Comparison of ENCODE assay signal across 27 cellular contexts in genomic region chr5:108523360-108523759, GRCh38.
A peak's percentile ranks its signal among the peaks of the same experiment; 100 is the strongest.
DNase-seq lines count a peak whose midpoint lies in the region; ATAC-seq, FAIRE-seq and TF ChIP-seq lines count a peak whose summit lies in the region.
"Had no signal": no experiment of that assay in that cellular context is flagged by ENCODE, and none has a peak within 500 bp of the region (broad histone marks: within the 10 kb centered on the region; RNA-seq: fewer than 3 reads in every experiment).

No MANE protein-coding gene starts in this region.

- H2BK5ac ChIP-seq in IMR-90 (ENCODE audit: low read depth, low read length, poor library complexity, severe bottlenecking): no peak overlapping the region

- H3K4me1 Mint-ChIP-seq in CD8-positive, alpha-beta T cell (ENCODE audit: low read depth): no peaks in the 10 kb centered on the region
- H3K4me1 Mint-ChIP-seq in WTC11: peaks cover 15% of the 10 kb centered on the region

- H4K5ac ChIP-seq in IMR-90 (ENCODE audit: low read depth, low read length): no peak overlapping the region

- H3K14ac ChIP-seq in IMR-90 (replicated peaks; ENCODE audit: low read depth, low read length): no peak overlapping the region

- H3K18ac ChIP-seq in IMR-90 (ENCODE audit: low read depth, low read length): peak overlapping the region; percentile 41

- no peak overlapping the region for H3K23ac ChIP-seq in IMR-90 (ENCODE audit: low read depth, low read length)

- H3K36me3 Mint-ChIP-seq in CD8-positive, alpha-beta T cell: no peaks in the 10 kb centered on the region
- H3K36me3 Mint-ChIP-seq in WTC11: peaks cover 32% of the 10 kb centered on the region
- H3K36me3 Mint-ChIP-seq: T-cell had no signal

- in situ Hi-C loops in IMR-90 (cut with MboI; ENCODE audit: low sequenced_read_pairs): no loop called here

- BruUV-seq in IMR-90 (replicated peaks; lab: Mats Ljungman, UMichigan): no TSS peak

- H3K79me1 ChIP-seq in IMR-90 (ENCODE audit: low read depth in 1 of 2, low read length in 2 of 2): no peaks in the 10 kb centered on the region

- CTCF ChIA-PET in IMR-90 (lab: Yijun Ruan, JAX) (interaction anchor here (1.0 kb wide), 1 partner anchor 56 kb away, joined by 4 read pairs; no protein-coding TSS in a partner anchor), WTC11 (lab: Charles Lee) (interaction anchor here (0.6 to 0.7 kb wide), 3 partner anchors 43 to 600 kb away, joined by 3 read pairs; no protein-coding TSS in a partner anchor)
- CTCF ChIA-PET in CD8-positive, alpha-beta T cell (lab: Charles Lee): no interaction called here

- intact Hi-C loops in IMR-90 (cut with micrococcal nuclease): loop anchor here (2.0 to 10.0 kb wide), 4 partner anchors 111 to 954 kb away; no protein-coding TSS in a partner anchor
- intact Hi-C loops in CD8-positive, alpha-beta T cell (cut with DNase I, micrococcal nuclease): loop anchor here (2.0 to 10.0 kb wide), 4 partner anchors 259 to 954 kb away; no protein-coding TSS in a partner anchor

- H2AFZ ChIP-seq in IMR-90 (replicated peaks; ENCODE audit: low read length, poor library complexity) (no peak overlapping the region), smooth muscle cell (ENCODE audit: low read depth) (peak overlapping the region; percentile 65)

- peak overlapping the region; percentile 5; the same call in 1 of the 2 replicates for H2BK120ac ChIP-seq in IMR-90 (ENCODE audit: low read depth, low read length)

- no peak overlapping the region for H3K4me3 Mint-ChIP-seq in CD8-positive, alpha-beta T cell
- H3K4me3 Mint-ChIP-seq in WTC11: no peak overlapping the region
- H3K4me3 Mint-ChIP-seq: T-cell had no signal

- POLR2A ChIA-PET in IMR-90 (lab: Charles Lee; ENCODE audit: unreplicated experiment) (no interaction called here), WTC11 (lab: Charles Lee) (interaction anchor here (0.6 kb wide), 1 partner anchor 1838 kb away, joined by 11 read pairs; no protein-coding TSS in a partner anchor)
- POLR2A ChIA-PET in CD8-positive, alpha-beta T cell (lab: Charles Lee): no interaction called here

- peaks cover 6% of the 10 kb centered on the region for H3K27me3 Mint-ChIP-seq in CD8-positive, alpha-beta T cell (ENCODE audit: low read depth)
- H3K27me3 Mint-ChIP-seq in WTC11 (ENCODE audit: low read depth): peaks cover 7% of the 10 kb centered on the region

- H3K4me3 ChIP-seq in IMR-90 (ENCODE audit: insufficient read depth, low read depth, low read length) (no peak overlapping the region), smooth muscle cell (no peak overlapping the region)
- no peak overlapping the region for H3K4me3 ChIP-seq in CD8-positive, alpha-beta T cell (ENCODE audit: low read depth, low read length)
- H3K4me3 ChIP-seq: Peyer's patch, SJCRH30, stomach, tibial nerve had no signal

- H3K9ac ChIP-seq in IMR-90 (ENCODE audit: low read depth, low read length): no peak overlapping the region
- no peak overlapping the region for H3K9ac ChIP-seq in smooth muscle cell (ENCODE audit: low read depth)

- ATAC-seq in GM21529 (IDR thresholded peaks at IDR 0.05; ENCODE audit: unreplicated experiment): peak; percentile 38
- ATAC-seq in IMR-90 (ENCODE audit: low read depth): no peak
- ATAC-seq in CD8-positive, alpha-beta T cell: no peak
- ATAC-seq in WTC11: no peak
- ATAC-seq: sciatic nerve, T-cell had no signal

- H2BK15ac ChIP-seq in IMR-90 (ENCODE audit: low read depth, low read length): no peak overlapping the region; the same call in 2 of the 3 replicates

- peak; percentile 21 for FAIRE-seq in GM18507 (lab: Jason Lieb, UNC)
- FAIRE-seq: endothelial cell of umbilical vein, H1, TTC549 had no signal

- H4K20me1 ChIP-seq in IMR-90 (ENCODE audit: insufficient read depth, low read length) (no peaks in the 10 kb centered on the region), smooth muscle cell (ENCODE audit: low read depth) (no peaks in the 10 kb centered on the region)

- H3K4me2 ChIP-seq in IMR-90 (ENCODE audit: low read depth, low read length): no peak overlapping the region
- H3K4me2 ChIP-seq in smooth muscle cell: no peak overlapping the region

- H2AK9ac ChIP-seq in IMR-90 (replicated peaks; ENCODE audit: low read depth, low read length, poor library complexity): no peak overlapping the region

- dilution Hi-C loops in IMR-90 (cut with HindIII; ENCODE audit: low sequenced_read_pairs, unreplicated experiment): no loop called here

- DNase-seq in GM18507 (ENCODE audit: extremely low spot score, insufficient read length, low read depth) (no peak), IMR-90 (no peak), smooth muscle cell (lab: John Stamatoyannopoulos, UW; ENCODE audit: unreplicated experiment) (no peak), NCI-H2029 (lab: John Stamatoyannopoulos, UW) (no peak), NCI-H1930 (lab: John Stamatoyannopoulos, UW) (no peak), WTC11 (ENCODE audit: low spot score) (no peak)
- no peak for DNase-seq in CD8-positive, alpha-beta T cell
- DNase-seq: activated CD4-positive, CD25-positive, alpha-beta regulatory T cell treated with anti-CD3 and anti-CD28 coated beads, Interleukin-2, amount 50 U/mL, for 72 hours; activated gamma-delta T cell; C1 segment of cervical spinal cord; Calu3; central memory CD4-positive, alpha-beta T cell; glutamatergic neuron; kidney glomerular epithelial cell; NCI-H1417 treated with DMSO at 0.1 percent for 48 hours; NCI-H510A; Peyer's patch; SJCRH30; stimulated activated CD4-positive, alpha-beta T cell treated with anti-CD3 and anti-CD28 coated beads, Interleukin-15, amount 100 ng/mL, for 24 hours; stomach; T-cell had no signal

- H3K27ac Mint-ChIP-seq in CD8-positive, alpha-beta T cell: no peak overlapping the region
- no peak overlapping the region for H3K27ac Mint-ChIP-seq in WTC11
- H3K27ac Mint-ChIP-seq: T-cell had no signal

- no peaks in the 10 kb centered on the region; the same call in 1 of the 2 replicates for H3K9me3 ChIP-seq in IMR-90 (ENCODE audit: control insufficient read depth, insufficient read depth, low read length)
- H3K9me3 ChIP-seq in smooth muscle cell (replicated peaks; ENCODE audit: low read depth): peaks cover 5% of the 10 kb centered on the region
- peaks cover 3% of the 10 kb centered on the region for H3K9me3 ChIP-seq in CD8-positive, alpha-beta T cell (ENCODE audit: low read length)
- H3K9me3 ChIP-seq: Peyer's patch, SJCRH30, tibial nerve had no signal

- no peaks in the 10 kb centered on the region for H3K79me2 ChIP-seq in smooth muscle cell (ENCODE audit: low read depth)

- H3K9me3 Mint-ChIP-seq in CD8-positive, alpha-beta T cell: peaks cover 8% of the 10 kb centered on the region
- peaks cover 40% of the 10 kb centered on the region for H3K9me3 Mint-ChIP-seq in WTC11

- no peaks in the 10 kb centered on the region for H3K36me3 ChIP-seq in IMR-90 (ENCODE audit: control insufficient read depth, insufficient read depth, low read length)
- H3K36me3 ChIP-seq in smooth muscle cell (ENCODE audit: low read depth): no peaks in the 10 kb centered on the region
- H3K36me3 ChIP-seq in CD8-positive, alpha-beta T cell (ENCODE audit: insufficient read depth, low read length): no peaks in the 10 kb centered on the region
- H3K36me3 ChIP-seq: Peyer's patch, SJCRH30, stomach, tibial nerve had no signal

- peak overlapping the region; percentile 59; the same call in 1 of the 2 replicates for H2BK20ac ChIP-seq in IMR-90 (ENCODE audit: low read depth, low read length)

- TF ChIP-seq RAD21 in IMR-90 (IDR thresholded peaks at IDR 0.05; ENCODE audit: low read length): no peak

- H3K27me3 ChIP-seq in IMR-90 (ENCODE audit: control insufficient read depth, insufficient read depth, low read length) (peaks cover 2% of the 10 kb centered on the region; the same call in 1 of the 2 replicates), smooth muscle cell (ENCODE audit: low read depth) (no peaks in the 10 kb centered on the region)
- no peaks in the 10 kb centered on the region for H3K27me3 ChIP-seq in CD8-positive, alpha-beta T cell (ENCODE audit: insufficient read depth, low read length)
- H3K27me3 ChIP-seq: Peyer's patch, SJCRH30, stomach, tibial nerve had no signal

- H4K91ac ChIP-seq in IMR-90 (ENCODE audit: insufficient read depth, low read depth, low read length): no peak overlapping the region

- no peak for TF ChIP-seq CTCF in IMR-90 (conservative IDR thresholded peaks at IDR 0.05; ENCODE audit: low read depth, low read length)
- no peak for TF ChIP-seq CTCF in smooth muscle cell (IDR thresholded peaks at IDR 0.05; ENCODE audit: borderline replicate concordance, insufficient read depth, poor library complexity, severe bottlenecking)
- TF ChIP-seq CTCF in CD8-positive, alpha-beta T cell (IDR thresholded peaks at IDR 0.05): no peak
- TF ChIP-seq CTCF in WTC11 (IDR thresholded peaks at IDR 0.05): no peak

- no peak overlapping the region for H3K4ac ChIP-seq in IMR-90 (ENCODE audit: low read depth, low read length)

- 0 out of 4 replicates have a peak overlapping the region, but pooled peaks of 1 of the 2 experiments have one; percentile 28 for H4K8ac ChIP-seq in IMR-90 (ENCODE audit: low read depth in 2 of 2, low read length in 2 of 2)

- H3K4me1 ChIP-seq in IMR-90 (ENCODE audit: control insufficient read depth, insufficient read depth, low read length): peaks cover 3% of the 10 kb centered on the region
- H3K4me1 ChIP-seq in smooth muscle cell (ENCODE audit: low read depth): no peaks in the 10 kb centered on the region
- no peaks in the 10 kb centered on the region for H3K4me1 ChIP-seq in CD8-positive, alpha-beta T cell (ENCODE audit: insufficient read depth, low read length)
- H3K4me1 ChIP-seq: SJCRH30, stomach, tibial nerve had no signal

- no peak overlapping the region for H3K27ac ChIP-seq in IMR-90 (ENCODE audit: insufficient read depth, low read length)
- H3K27ac ChIP-seq in smooth muscle cell (ENCODE audit: low read depth): no peak overlapping the region
- H3K27ac ChIP-seq in CD8-positive, alpha-beta T cell (ENCODE audit: low read depth, low read length): no peak overlapping the region
- H3K27ac ChIP-seq: Peyer's patch, SJCRH30, stomach, tibial nerve had no signal

- H3F3A ChIP-seq in smooth muscle cell (ENCODE audit: low read depth): no peaks in the 10 kb centered on the region

- TF ChIP-seq POLR2A in IMR-90 (IDR thresholded peaks at IDR 0.05; ENCODE audit: low read depth, low read length): no peak

- H2AK5ac ChIP-seq in IMR-90 (ENCODE audit: low read depth, low read length): no peak overlapping the region

- no peak overlapping the region for H3K56ac ChIP-seq in IMR-90 (ENCODE audit: extremely low read depth, insufficient read depth, low read length)

- no peaks in the 10 kb centered on the region for H3K9me1 ChIP-seq in IMR-90 (ENCODE audit: insufficient read depth, low read length)

TF ChIP-seq in IMR-90, 13 proteins besides CTCF, POLR2A, EP300 and RAD21 (continues in another document):
- TF ChIP-seq MAFK (IDR thresholded peaks at IDR 0.05; ENCODE audit: low read depth, low read length) (no peak), RCOR1 (IDR thresholded peaks at IDR 0.05; ENCODE audit: insufficient replicate concordance, low read length) (no peak), RFX5 (IDR thresholded peaks at IDR 0.05; ENCODE audit: low read depth, low read length) (no peak), BHLHE40 (IDR thresholded peaks at IDR 0.05; ENCODE audit: low read depth, low read length) (no peak)

TF ChIP-seq in WTC11, 78 proteins besides CTCF, POLR2A, EP300 and RAD21 (continues in another document):
- TF ChIP-seq ATF1 (CRISPR knock-in tag; IDR thresholded peaks at IDR 0.05): no peak
